In genomic region chr1:20787100-20787774, GRCh38 we compare ENCODE assay signal across 8 cellular contexts. TPM values are rescaled to one million over a fixed set of nuclear protein-coding genes. Genes with fewer than 3 reads are reported as not detected.
A peak's percentile ranks its signal among the peaks of the same experiment; 100 is the strongest.
DNase-seq lines count a peak whose midpoint lies in the region; ATAC-seq and TF ChIP-seq lines count a peak whose summit lies in the region.

HP1BP3 (minus strand) TSS chr1:20787307; CDS start chr1:20780440, 6,867 bp downstream.

- H3K36me3 ChIP-seq in BJ (ENCODE audit: control insufficient read depth, insufficient read depth, low read length) = no peaks in the 10 kb centered on the region

- POLR2A ChIA-PET in BJ (lab: Charles Lee) = interaction anchor here (0.5 to 0.7 kb wide), 4 partner anchors 191 to 397 kb away, joined by 3 to 5 read pairs (median 4); no protein-coding TSS in a partner anchor

- H3K27me3 ChIP-seq in BJ (ENCODE audit: control insufficient read depth, insufficient read depth, low read length) (no peaks in the 10 kb centered on the region), dorsolateral prefrontal cortex (no peaks in the 10 kb centered on the region)

- CTCF ChIA-PET in BJ (lab: Yijun Ruan, JAX) = interaction anchor here (0.8 to 1.9 kb wide), 5 partner anchors 16 to 819 kb away, joined by 3 to 8 read pairs (median 3); no protein-coding TSS in a partner anchor

- intact Hi-C loops in dorsolateral prefrontal cortex (cut with DNase I) (loop anchor here (5.0 to 10.0 kb wide), 2 partner anchors 90 to 92 kb away; no protein-coding TSS in a partner anchor), lower leg skin (cut with DNase I; ENCODE audit: low total_unique reads) (no loop called here)

- WGBS in lower leg skin, 2 donors = 0% methylated on average over 19 to 22 of the region's 90 CpGs

- peak; percentile 23 for ATAC-seq in HG03378 (IDR thresholded peaks at IDR 0.05; ENCODE audit: unreplicated experiment)

- DNase-seq in BJ (ENCODE audit: low read depth) = no peak
- peak; percentile 75 for DNase-seq in NCI-H748 (lab: John Stamatoyannopoulos, UW; ENCODE audit: unreplicated experiment)
- DNase-seq in activated CD4-positive, alpha-beta T cell treated with anti-CD3 and anti-CD28 coated beads, Interleukin-2, amount 50 U/mL, for 48 hours = peak; percentile 79 to 82
- DNase-seq in dorsolateral prefrontal cortex = peak; percentile 38 to 86 (median 62)
- DNase-seq in lower leg skin (ENCODE audit: low spot score in 2 of 2) = peak; percentile 39 to 95
- peak; percentile 80 to 83 for DNase-seq in stimulated activated CD4-positive, alpha-beta T cell treated with anti-CD3 and anti-CD28 coated beads, Interleukin-4, amount 100 ng/mL, for 4 hours

- H3K27ac ChIP-seq in dorsolateral prefrontal cortex = peak within 1 kb of the TSS; percentile 87 to 100 (median 98)

- peak within 1 kb of the TSS; percentile 89 for H3K4me3 ChIP-seq in BJ (ENCODE audit: low read depth, low read length)
- peak within 1 kb of the TSS; percentile 61 to 100 (median 92) for H3K4me3 ChIP-seq in dorsolateral prefrontal cortex
- peak within 1 kb of the TSS; percentile 96 for H3K4me3 ChIP-seq in lower leg skin (ENCODE audit: low read depth, poor library complexity, severe bottlenecking)

- TF ChIP-seq POLR2A in GM19193 (IDR thresholded peaks at IDR 0.05; ENCODE audit: extremely low read depth, insufficient read depth, insufficient read length) = peak; percentile 78
- TF ChIP-seq POLR2A in lower leg skin (IDR thresholded peaks at IDR 0.05) = peak in 1 of 2 donors; percentile 10

- no peak for TF ChIP-seq CTCF in BJ (IDR thresholded peaks at IDR 0.05; ENCODE audit: insufficient read depth, low read depth, low read length)
- peak in 3 of 56 donors; percentile 3 to 32 (median 15) for TF ChIP-seq CTCF in dorsolateral prefrontal cortex (IDR thresholded peaks at IDR 0.05 in 54 of 56, conservative IDR thresholded peaks at IDR 0.05 in 2 of 56; ENCODE audit: low read depth in 1 of 56, partially characterized antibody in 56 of 56)
- TF ChIP-seq CTCF in lower leg skin (IDR thresholded peaks at IDR 0.05) = no peak

RNA-seq across cellular contexts. Expression of gene HP1BP3, which starts in this region (rescaled TPM):
- polyA plus RNA-seq in BJ (2011; rRNA removed) = 118 and 144 TPM in 2 replicates
- polyA minus RNA-seq in BJ (2011; rRNA and poly(A)+ RNA removed) = 44.7 and 45.0 TPM in 2 replicates
- total RNA-seq in dorsolateral prefrontal cortex (100 to 1,000 TPM; 230 to 550 (median 304) TPM), lower leg skin (100 to 1,000 TPM; 154 to 242 (median 190) TPM)
